In the genomic region with DNA sequence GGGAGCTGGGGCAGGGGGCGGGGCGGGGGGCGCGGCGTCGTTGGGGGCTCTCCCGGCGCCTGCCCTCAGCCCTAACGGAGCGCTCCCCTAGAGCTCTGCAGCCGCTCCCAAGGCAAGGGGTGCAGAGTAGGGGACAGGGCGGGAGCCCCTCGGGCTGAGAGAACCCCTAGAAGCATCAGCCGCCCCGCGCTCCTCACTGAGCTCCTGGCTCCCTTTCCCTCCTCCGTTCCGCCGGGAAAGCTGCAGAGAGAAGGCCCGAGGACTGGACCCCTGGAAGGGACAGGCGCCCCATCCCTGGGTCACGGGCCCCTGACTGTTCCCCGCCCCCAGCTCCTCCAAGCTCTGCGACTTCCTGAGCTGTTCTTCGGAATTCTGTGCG, we compare ENCODE assay signal across 9 cellular contexts. TPM values are rescaled to one million over a fixed set of nuclear protein-coding genes. Genes with fewer than 3 reads are reported as not detected.
DNase-seq lines count a peak whose midpoint lies in the region; ATAC-seq and TF ChIP-seq lines count a peak whose summit lies in the region.
"Had no signal": no experiment of that assay in that cellular context is flagged by ENCODE, and none has a peak within 500 bp of the region (broad histone marks: within the 10 kb centered on the region; RNA-seq: fewer than 3 reads in every experiment).

No MANE protein-coding gene starts in this region.

- no peak for TF ChIP-seq POLR2A in body of pancreas (IDR thresholded peaks at IDR 0.05)

- H3K36me3 Mint-ChIP-seq in stimulated activated naive CD8-positive, alpha-beta T cell treated with anti-CD3 and anti-CD28 coated beads, Interleukin-15, Interleukin-2, amounts not matched to agents 100 ng/mL and 50 ng/mL, for 24 hours (ENCODE audit: low read depth): peaks cover 6% of the 10 kb centered on the region
- peaks cover 37% of the 10 kb centered on the region for H3K36me3 Mint-ChIP-seq in central memory CD8-positive, alpha-beta T cell (ENCODE audit: insufficient read depth)
- peaks cover 5 to 13% of the 10 kb centered on the region in 2 donors for H3K36me3 Mint-ChIP-seq in naive B cell

- no peak overlapping the region for H3K27ac Mint-ChIP-seq in stimulated activated naive CD8-positive, alpha-beta T cell treated with anti-CD3 and anti-CD28 coated beads, Interleukin-15, Interleukin-2, amounts not matched to agents 100 ng/mL and 50 ng/mL, for 24 hours
- H3K27ac Mint-ChIP-seq in central memory CD8-positive, alpha-beta T cell (ENCODE audit: low read depth): peak overlapping the region; percentile 100
- H3K27ac Mint-ChIP-seq in naive B cell: no peak overlapping the region

- WGBS in body of pancreas, 2 donors: 12 to 19% methylated on average over 3 to 20 of the region's 26 CpGs

- H3K27ac ChIP-seq in body of pancreas: no peak overlapping the region

- H3K36me3 ChIP-seq in body of pancreas (replicated peaks in 1 of 2; ENCODE audit: insufficient read depth in 1 of 2, low read depth in 2 of 2): no peaks in the 10 kb centered on the region

- ATAC-seq in stimulated activated naive CD8-positive, alpha-beta T cell treated with anti-CD3 and anti-CD28 coated beads, Interleukin-15, Interleukin-2, amounts not matched to agents 100 U/mL and 50 U/mL, for 24 hours: no peak
- ATAC-seq in central memory CD8-positive, alpha-beta T cell (replicated peaks; ENCODE audit: extremely low read depth, poor library complexity, severe bottlenecking): no peak
- ATAC-seq in naive B cell (ENCODE audit: low read depth in 2 of 2) (no peak), body of pancreas (no peak)

- TF ChIP-seq CTCF in body of pancreas (IDR thresholded peaks at IDR 0.05): no peak

- peak overlapping the region; percentile 96 for H3K4me3 Mint-ChIP-seq in stimulated activated naive CD8-positive, alpha-beta T cell treated with anti-CD3 and anti-CD28 coated beads, Interleukin-15, Interleukin-2, amounts not matched to agents 100 ng/mL and 50 ng/mL, for 24 hours
- H3K4me3 Mint-ChIP-seq in central memory CD8-positive, alpha-beta T cell: peak overlapping the region; percentile 100
- peak overlapping the region; percentile 50 to 100 (median 80) for H3K4me3 Mint-ChIP-seq in naive B cell

- no peak for DNase-seq in stimulated activated naive CD8-positive, alpha-beta T cell treated with anti-CD3 and anti-CD28 coated beads, Interleukin-15, Interleukin-2, amounts not matched to agents 100 U/mL and 50 U/mL, for 24 hours
- DNase-seq in central memory CD8-positive, alpha-beta T cell (ENCODE audit: low spot score in 2 of 2): no peak
- DNase-seq in naive B cell: no peak
- no peak for DNase-seq in NCI-H82 (lab: John Stamatoyannopoulos, UW)
- no peak for DNase-seq in body of pancreas
- no peak for DNase-seq in NCI-H446 treated with DMSO at 0.1 percent for 48 hours (lab: John Stamatoyannopoulos, UW)
- no peak for DNase-seq in DMS79 treated with DMSO at 0.1 percent for 48 hours (lab: John Stamatoyannopoulos, UW)

- H3K9me3 Mint-ChIP-seq in stimulated activated naive CD8-positive, alpha-beta T cell treated with anti-CD3 and anti-CD28 coated beads, Interleukin-15, Interleukin-2, amounts not matched to agents 100 ng/mL and 50 ng/mL, for 24 hours: no peaks in the 10 kb centered on the region
- no peaks in the 10 kb centered on the region for H3K9me3 Mint-ChIP-seq in central memory CD8-positive, alpha-beta T cell
- H3K9me3 Mint-ChIP-seq in naive B cell: peaks cover 0 to 16% (median 0%) of the 10 kb centered on the region in 7 donors

- H3K4me3 ChIP-seq in body of pancreas: no peak overlapping the region

- peaks cover 27% of the 10 kb centered on the region for H3K4me1 ChIP-seq in body of pancreas

- H3K9me3 ChIP-seq in body of pancreas: no peaks in the 10 kb centered on the region

- H3K4me1 Mint-ChIP-seq in stimulated activated naive CD8-positive, alpha-beta T cell treated with anti-CD3 and anti-CD28 coated beads, Interleukin-15, Interleukin-2, amounts not matched to agents 100 ng/mL and 50 ng/mL, for 24 hours (ENCODE audit: low read depth): peaks cover 44% of the 10 kb centered on the region
- H3K4me1 Mint-ChIP-seq in central memory CD8-positive, alpha-beta T cell: peaks cover 50% of the 10 kb centered on the region
- H3K4me1 Mint-ChIP-seq in naive B cell: peaks cover 28 to 35% (median 30%) of the 10 kb centered on the region in 3 donors

- H3K27me3 ChIP-seq in body of pancreas: no peaks in the 10 kb centered on the region

- peaks cover 13% of the 10 kb centered on the region for H3K27me3 Mint-ChIP-seq in stimulated activated naive CD8-positive, alpha-beta T cell treated with anti-CD3 and anti-CD28 coated beads, Interleukin-15, Interleukin-2, amounts not matched to agents 100 ng/mL and 50 ng/mL, for 24 hours
- H3K27me3 Mint-ChIP-seq in central memory CD8-positive, alpha-beta T cell: peaks cover 12% of the 10 kb centered on the region
- H3K27me3 Mint-ChIP-seq in naive B cell: peaks cover 41 to 52% (median 43%) of the 10 kb centered on the region in 3 donors

- intact Hi-C loops in body of pancreas (cut with DNase I): loop anchor here (10.0 kb wide), 1 partner anchor 167 kb away; no protein-coding TSS in a partner anchor

RNA-seq across cellular contexts. Expression of gene PLXDC1, which starts 0.2 kb away (rescaled TPM):
- not detected for polyA plus RNA-seq in naive B cell (ENCODE audit: low read depth in 6 of 6)
- total RNA-seq in body of pancreas: 1 to 10 TPM in 1 of 2 donors, not detected in 1; 6.5 TPM

RNA-seq across cellular contexts. Expression of gene ARL5C, which starts 14.3 kb away (rescaled TPM):
- not detected for polyA plus RNA-seq in naive B cell (ENCODE audit: low read depth in 6 of 6)
- under 1 TPM in 1 of 2 donors, not detected in 1; 0.26 TPM for total RNA-seq in body of pancreas
- total RNA-seq: mononuclear cell had no signal

RNA-seq across cellular contexts. Expression of gene CACNB1, which starts 45.8 kb away (rescaled TPM):
- polyA plus RNA-seq in naive B cell (ENCODE audit: low read depth in 6 of 6): under 1 TPM in 2 of 6 donors, not detected in 4; 0.09 to 0.32 TPM
- total RNA-seq in body of pancreas: 1 to 10 TPM; 2.3 TPM

RNA-seq across cellular contexts. Expression of gene RPL19, which starts 48.4 kb away (rescaled TPM):
- 1,000 to 10,000 TPM; 2,219 to 3,415 (median 2,883) TPM for polyA plus RNA-seq in naive B cell (ENCODE audit: low read depth in 6 of 6)
- total RNA-seq in body of pancreas: 1,000 to 10,000 TPM; 1,534 to 2,029 TPM
